Comparison of ENCODE assay signal across 9 cellular contexts in genomic region chr1:59678809-59679228, GRCh38.
A peak's percentile ranks its signal among the peaks of the same experiment; 100 is the strongest.
DNase-seq lines count a peak whose midpoint lies in the region; ATAC-seq and TF ChIP-seq lines count a peak whose summit lies in the region.
"Had no signal": no experiment of that assay in that cellular context is flagged by ENCODE, and none has a peak within 500 bp of the region (broad histone marks: within the 10 kb centered on the region; RNA-seq: fewer than 3 reads in every experiment).

No MANE protein-coding gene starts in this region.

- intact Hi-C loops in PC-3 (cut with micrococcal nuclease), result no loop called here

- H4K20me1 ChIP-seq in PC-3 (ENCODE audit: low read length), result no peaks in the 10 kb centered on the region

- CTCF ChIA-PET in PC-3 (lab: Charles Lee), result no interaction called here

- no peak overlapping the region for H2AFZ ChIP-seq in PC-3 (ENCODE audit: low read length)

- H3K4me3 ChIP-seq in PC-3 (ENCODE audit: low read length) (no peak overlapping the region), epithelial cell of proximal tubule (ENCODE audit: low read depth, low read length) (no peak overlapping the region)

- peak; percentile 82 for DNase-seq in GM04503 (ENCODE audit: low read depth)
- peak; percentile 43 for DNase-seq in PC-3
- DNase-seq in epithelial cell of proximal tubule (ENCODE audit: low read depth), result peak; percentile 64
- DNase-seq in pulmonary artery endothelial cell (ENCODE audit: low read depth, low spot score), result peak; percentile 56
- no peak for DNase-seq in activated CD4-positive, alpha-beta T cell treated with anti-CD3 and anti-CD28 coated beads, Interleukin-2, amount 50 U/mL, for 48 hours
- DNase-seq in HT-29 (ENCODE audit: low spot score), result no peak
- no peak for DNase-seq in iPS-NIHi7 (ENCODE audit: extremely low spot score)
- DNase-seq: activated naive CD8-positive, alpha-beta T cell treated with anti-CD3 and anti-CD28 coated beads, Interleukin-2, amount 10 ng/mL, durations not matched to agents 7 days and 5 days had no signal

- H3K9ac ChIP-seq in PC-3 (ENCODE audit: low read length), result no peak overlapping the region

- no peak overlapping the region for H3K4me2 ChIP-seq in PC-3 (ENCODE audit: low read length)

- H3K79me2 ChIP-seq in PC-3 (ENCODE audit: low read length), result no peaks in the 10 kb centered on the region

- H3K9me2 ChIP-seq in PC-3 (replicated peaks; ENCODE audit: low read length), result no peaks in the 10 kb centered on the region

- BruUV-seq in PC-3 (replicated peaks; lab: Mats Ljungman, UMichigan), result no TSS peak

- H3F3A ChIP-seq in PC-3 (ENCODE audit: low read length, unreplicated experiment), result no peaks in the 10 kb centered on the region

- no peaks in the 10 kb centered on the region for H3K27me3 ChIP-seq in PC-3 (ENCODE audit: low read length)

- H3K27ac ChIP-seq in PC-3 (ENCODE audit: low read length), result no peak overlapping the region

- no peak for TF ChIP-seq CTCF in PC-3 (conservative IDR thresholded peaks at IDR 0.05; ENCODE audit: low read depth, low read length)
- TF ChIP-seq CTCF in epithelial cell of proximal tubule (conservative IDR thresholded peaks at IDR 0.05; ENCODE audit: low read depth, low read length), result no peak

- POLR2A ChIA-PET in PC-3 (lab: Charles Lee; ENCODE audit: unreplicated experiment), result interaction anchor here (0.6 kb wide), 1 partner anchor 861 kb away, joined by 4 read pairs; no protein-coding TSS in a partner anchor

- no peaks in the 10 kb centered on the region for H3K4me1 ChIP-seq in PC-3 (ENCODE audit: insufficient read depth, low read length)

- no peaks in the 10 kb centered on the region for H3K36me3 ChIP-seq in PC-3 (ENCODE audit: low read depth, low read length)

- no peaks in the 10 kb centered on the region for H3K9me3 ChIP-seq in PC-3 (ENCODE audit: low read length)

- no peak for ATAC-seq in PC-3
- no peak for ATAC-seq in GM19395 (IDR thresholded peaks at IDR 0.05; ENCODE audit: unreplicated experiment)

Comparison
In these comparisons a context has a peak if more than half of its experiments do, and no peak if none do; other contexts are left out.
1. DNase-seq: peak in GM04503 (single experiment), PC-3 (single experiment), epithelial cell of proximal tubule (single experiment) and pulmonary artery endothelial cell (single experiment); none in activated CD4-positive, alpha-beta T cell treated with anti-CD3 and anti-CD28 coated beads, Interleukin-2, amount 50 U/mL, for 48 hours (0 of 2), HT-29 (single experiment) and iPS-NIHi7 (single experiment).